9 cellular contexts compared by ENCODE assay signal in the genomic region with DNA sequence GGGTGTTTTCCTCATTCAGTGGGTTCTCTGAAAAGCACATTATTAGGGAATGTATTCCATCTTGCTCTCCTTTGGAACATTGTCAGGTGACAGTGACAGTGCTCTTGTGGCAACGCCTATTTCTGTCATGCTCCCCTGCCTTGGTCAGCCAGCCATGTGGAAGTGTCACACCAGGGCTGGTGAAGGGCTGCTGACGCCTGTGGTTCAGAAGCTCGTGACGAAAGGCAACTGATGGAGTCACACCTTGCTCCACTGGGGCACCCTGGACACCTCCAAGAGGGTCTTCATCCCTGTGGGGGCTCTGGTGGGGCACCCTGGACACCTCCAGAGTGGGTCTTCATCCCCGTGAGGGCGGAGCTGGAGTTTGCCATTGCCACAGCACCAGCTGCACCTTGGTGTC.
A peak's percentile ranks its signal among the peaks of the same experiment; 100 is the strongest.
DNase-seq lines count a peak whose midpoint lies in the region; ATAC-seq, FAIRE-seq and TF ChIP-seq lines count a peak whose summit lies in the region.
"Had no signal": no experiment of that assay in that cellular context is flagged by ENCODE, and none has a peak within 500 bp of the region (broad histone marks: within the 10 kb centered on the region; RNA-seq: fewer than 3 reads in every experiment).

No MANE protein-coding gene starts in this region.

- no peak overlapping the region for H3K14ac ChIP-seq in neuronal stem cell (ENCODE audit: low read length)

- no peak overlapping the region for H2AFZ ChIP-seq in neuronal stem cell (ENCODE audit: low read length)

- H3K27me3 Mint-ChIP-seq in osteocyte (ENCODE audit: unreplicated experiment) = no peaks in the 10 kb centered on the region
- H3K27me3 Mint-ChIP-seq: brain had no signal

- H3K4me3 Mint-ChIP-seq in osteocyte (ENCODE audit: unreplicated experiment) = no peak overlapping the region
- H3K4me3 Mint-ChIP-seq: brain had no signal

- H2BK15ac ChIP-seq in neuronal stem cell (ENCODE audit: low read length) = no peak overlapping the region

- DNase-seq in RCC 7860 (ENCODE audit: low spot score) (peak; percentile 30), osteocyte (ENCODE audit: extremely low spot score, unreplicated experiment) (peak; percentile 56), neuronal stem cell (ENCODE audit: low spot score) (no peak), T-helper 1 cell (no peak), UCSD-AML1 (lab: John Stamatoyannopoulos, UW; ENCODE audit: unreplicated experiment) (no peak), SKM-1 (lab: John Stamatoyannopoulos, UW; ENCODE audit: unreplicated experiment) (no peak)

- H3K23ac ChIP-seq in neuronal stem cell (ENCODE audit: low read depth, low read length, poor library complexity) = no peak overlapping the region

- H3K27me3 ChIP-seq in neuronal stem cell (ENCODE audit: control insufficient read depth in 3 of 3, insufficient read depth in 3 of 3, low read depth in 1 of 3, low read length in 3 of 3) = no peaks in the 10 kb centered on the region

- H3K4ac ChIP-seq in neuronal stem cell (ENCODE audit: low read length) = no peak overlapping the region

- H3K36me3 ChIP-seq in neuronal stem cell (replicated peaks in 1 of 2; ENCODE audit: control insufficient read depth in 2 of 2, insufficient read depth in 2 of 2, low read length in 2 of 2) = peaks cover 5 to 18% of the 10 kb centered on the region in 2 donors

- ATAC-seq in GM18861 (IDR thresholded peaks at IDR 0.05; ENCODE audit: unreplicated experiment) = peak; percentile 65
- peak; percentile 48 for ATAC-seq in HG02588 (IDR thresholded peaks at IDR 0.05; ENCODE audit: unreplicated experiment)

- no peak overlapping the region for H3K4me3 ChIP-seq in neuronal stem cell (ENCODE audit: low read length in 2 of 2)

- no peak overlapping the region for H2BK5ac ChIP-seq in neuronal stem cell (ENCODE audit: low read length)

- no peak overlapping the region for H3K27ac Mint-ChIP-seq in osteocyte (ENCODE audit: unreplicated experiment)
- H3K27ac Mint-ChIP-seq: brain had no signal

- peaks cover 33% of the 10 kb centered on the region for H3K36me3 Mint-ChIP-seq in osteocyte (ENCODE audit: unreplicated experiment)

- no peak overlapping the region for H3K27ac ChIP-seq in neuronal stem cell (replicated peaks; ENCODE audit: low read length)

- no peak overlapping the region for H2BK12ac ChIP-seq in neuronal stem cell (ENCODE audit: low read length)

- FAIRE-seq in RCC 7860 (lab: Jason Lieb, UNC) = no peak

- no CpG with 5 or more reads among the region's 6 CpGs for WGBS in neuronal stem cell (ENCODE audit: extremely low coverage in 2 of 2, insufficient read length in 2 of 2, insufficient replicate concordance in 1 of 2), 2 donors

- H3K9ac ChIP-seq in neuronal stem cell (ENCODE audit: low read depth, low read length, poor library complexity) = no peak overlapping the region

- H2AK5ac ChIP-seq in neuronal stem cell (ENCODE audit: low read depth, low read length) = no peak overlapping the region

- H3K9me3 ChIP-seq in neuronal stem cell (replicated peaks in 1 of 2; ENCODE audit: control insufficient read depth in 2 of 2, insufficient read depth in 1 of 2, low read depth in 1 of 2, low read length in 2 of 2) = no peaks in the 10 kb centered on the region

- no peak overlapping the region for H3K4me2 ChIP-seq in neuronal stem cell (ENCODE audit: insufficient read depth, low read length, poor library complexity, severe bottlenecking)

- H3K4me1 ChIP-seq in neuronal stem cell (ENCODE audit: control insufficient read depth in 2 of 2, insufficient read depth in 1 of 2, low read depth in 1 of 2, low read length in 2 of 2) = no peaks in the 10 kb centered on the region

- no peak overlapping the region for H4K8ac ChIP-seq in neuronal stem cell (ENCODE audit: low read depth, low read length)

- H2BK120ac ChIP-seq in neuronal stem cell (ENCODE audit: low read depth, low read length) = no peak overlapping the region

- no peak overlapping the region for H3K18ac ChIP-seq in neuronal stem cell (ENCODE audit: low read length)

- H3K4me1 Mint-ChIP-seq in osteocyte (ENCODE audit: unreplicated experiment) = no peaks in the 10 kb centered on the region
- H3K4me1 Mint-ChIP-seq: brain had no signal

- no peak overlapping the region for H4K91ac ChIP-seq in neuronal stem cell (ENCODE audit: low read depth, low read length, poor library complexity)

- no peaks in the 10 kb centered on the region for H3K79me1 ChIP-seq in neuronal stem cell (ENCODE audit: low read depth, low read length)

- no peaks in the 10 kb centered on the region for H3K9me3 Mint-ChIP-seq in osteocyte (ENCODE audit: unreplicated experiment)
- H3K9me3 Mint-ChIP-seq: brain had no signal

- TF ChIP-seq CTCF in osteocyte (IDR thresholded peaks at IDR 0.05) = no peak

Comparison
In these comparisons a context has a peak if more than half of its experiments do, and no peak if none do; other contexts are left out.
1. DNase-seq: peak in RCC 7860 (single experiment) and osteocyte (single experiment); none in neuronal stem cell (single experiment), T-helper 1 cell (0 of 5), UCSD-AML1 (single experiment) and SKM-1 (single experiment).